22 cellular contexts compared by ENCODE assay signal in genomic region chr17:67680445-67681224, GRCh38. TPM values are rescaled to one million over a fixed set of nuclear protein-coding genes. Genes with fewer than 3 reads are reported as not detected.
DNase-seq lines count a peak whose midpoint lies in the region; ATAC-seq lines count a peak whose summit lies in the region.
"Had no signal": no experiment of that assay in that cellular context is flagged by ENCODE, and none has a peak within 500 bp of the region (broad histone marks: within the 10 kb centered on the region; RNA-seq: fewer than 3 reads in every experiment).

No MANE protein-coding gene starts in this region.

- peaks cover 6 to 36% (median 17%) of the 10 kb centered on the region in 3 experiments for H3K36me3 ChIP-seq in naive thymus-derived CD4-positive, alpha-beta T cell (ENCODE audit: control insufficient read depth in 2 of 3, insufficient read depth in 3 of 3, low read length in 3 of 3)
- H3K36me3 ChIP-seq: thoracic aorta had no signal

- H3K4me3 Mint-ChIP-seq in activated T-cell treated with anti-CD3 and anti-CD28 coated beads, Interleukin-2, amount 50 U/mL, for 24 hours = no peak overlapping the region
- no peak overlapping the region for H3K4me3 Mint-ChIP-seq in T-cell
- peak overlapping the region in 1 of 10 donors; percentile 33 for H3K4me3 Mint-ChIP-seq in naive thymus-derived CD4-positive, alpha-beta T cell
- H3K4me3 Mint-ChIP-seq: activated CD4-positive, alpha-beta T cell treated with anti-CD3 and anti-CD28 coated beads, Interleukin-2, amount 10 ng/mL, durations not matched to agents 24 days and 14 days; CD14-positive monocyte; endodermal cell; nephron progenitor cell had no signal

- no peak for DNase-seq in activated T-cell treated with anti-CD3 and anti-CD28 coated beads, Interleukin-2, amount 50 U/mL, for 24 hours
- DNase-seq in activated T-cell treated with anti-CD3 and anti-CD28 coated beads, Interleukin-2, amount 50 U/mL, for 1 hour = no peak
- DNase-seq in Jurkat, Clone E6-1 (ENCODE audit: low read depth, low spot score) = peak; percentile 9
- no peak for DNase-seq in T-cell
- DNase-seq in naive thymus-derived CD4-positive, alpha-beta T cell = no peak
- no peak for DNase-seq in activated CD4-positive, CD25-positive, alpha-beta regulatory T cell treated with anti-CD3 and anti-CD28 coated beads, Interleukin-2, amount 50 U/mL, for 72 hours
- no peak for DNase-seq in NOMO-1 treated with DMSO at 0.1 percent for 48 hours (lab: John Stamatoyannopoulos, UW; ENCODE audit: unreplicated experiment)
- DNase-seq: activated CD4-positive, alpha-beta T cell treated with anti-CD3 and anti-CD28 coated beads, Interleukin-2, amount 10 ng/mL, durations not matched to agents 24 days and 14 days; activated CD8-positive, alpha-beta memory T cell treated with anti-CD3 and anti-CD28 coated beads, Interleukin-2, amount 50 U/mL, for 48 hours; activated naive CD4-positive, alpha-beta T cell treated with Interleukin-2 at 50 U/mL for 16 hours; endodermal cell; GF-D8; KBM-7; mesenchymal stem cell; NCI-H1930; nephron progenitor cell; stimulated activated CD4-positive, alpha-beta T cell treated with anti-CD3 and anti-CD28 coated beads, Interleukin-15, amount 100 ng/mL, for 24 hours had no signal

- peaks cover 45% of the 10 kb centered on the region for H3K36me3 Mint-ChIP-seq in activated T-cell treated with anti-CD3 and anti-CD28 coated beads, Interleukin-2, amount 50 U/mL, for 24 hours (ENCODE audit: low read depth)
- peaks cover 35% of the 10 kb centered on the region for H3K36me3 Mint-ChIP-seq in T-cell
- H3K36me3 Mint-ChIP-seq in naive thymus-derived CD4-positive, alpha-beta T cell = peaks cover 2 to 21% (median 12%) of the 10 kb centered on the region in 5 donors

- POLR2A ChIA-PET in T-cell (lab: Charles Lee) = no interaction called here
- POLR2A ChIA-PET in naive thymus-derived CD4-positive, alpha-beta T cell (lab: Charles Lee) = no interaction called here

- no peak for ATAC-seq in T-cell (replicated peaks in 1 of 4)
- no peak for ATAC-seq in naive thymus-derived CD4-positive, alpha-beta T cell
- ATAC-seq in GM19328 (IDR thresholded peaks at IDR 0.05; ENCODE audit: unreplicated experiment) = no peak
- ATAC-seq: Right ventricle myocardium inferior, sciatic nerve had no signal

- H3K27me3 Mint-ChIP-seq in activated T-cell treated with anti-CD3 and anti-CD28 coated beads, Interleukin-2, amount 50 U/mL, for 24 hours = no peaks in the 10 kb centered on the region
- no peaks in the 10 kb centered on the region for H3K27me3 Mint-ChIP-seq in T-cell
- H3K27me3 Mint-ChIP-seq in naive thymus-derived CD4-positive, alpha-beta T cell = no peaks in the 10 kb centered on the region
- H3K27me3 Mint-ChIP-seq: activated CD4-positive, alpha-beta T cell treated with anti-CD3 and anti-CD28 coated beads, Interleukin-2, amount 10 ng/mL, durations not matched to agents 24 days and 14 days had no signal

- no peaks in the 10 kb centered on the region for H3K9me3 ChIP-seq in naive thymus-derived CD4-positive, alpha-beta T cell (ENCODE audit: control insufficient read depth in 2 of 3, low read length in 3 of 3)
- H3K9me3 ChIP-seq: thoracic aorta had no signal

- H3K27me3 ChIP-seq in naive thymus-derived CD4-positive, alpha-beta T cell (ENCODE audit: control insufficient read depth in 2 of 2, insufficient read depth in 2 of 2, low read length in 2 of 2) = no peaks in the 10 kb centered on the region

- CTCF ChIA-PET in T-cell (lab: Charles Lee) = interaction anchor here in 1 of 2 donors (0.6 to 0.7 kb wide), 2 partner anchors 291 to 479 kb away, joined by 5 to 6 read pairs; no protein-coding TSS in a partner anchor
- CTCF ChIA-PET in naive thymus-derived CD4-positive, alpha-beta T cell (lab: Charles Lee) = no interaction called here

- no peak overlapping the region for H3K27ac ChIP-seq in naive thymus-derived CD4-positive, alpha-beta T cell (ENCODE audit: low read depth, low read length)
- H3K27ac ChIP-seq: thoracic aorta had no signal

- H3K4me3 ChIP-seq in Jurkat, Clone E6-1 (ENCODE audit: low read length) = no peak overlapping the region
- no peak overlapping the region for H3K4me3 ChIP-seq in naive thymus-derived CD4-positive, alpha-beta T cell (ENCODE audit: low read length)
- H3K4me3 ChIP-seq: thoracic aorta had no signal

- peak overlapping the region; percentile 46 for H3K27ac Mint-ChIP-seq in activated T-cell treated with anti-CD3 and anti-CD28 coated beads, Interleukin-2, amount 50 U/mL, for 24 hours
- peak overlapping the region; percentile 36 to 86 for H3K27ac Mint-ChIP-seq in T-cell
- H3K27ac Mint-ChIP-seq in naive thymus-derived CD4-positive, alpha-beta T cell = peak overlapping the region in 8 of 9 donors; percentile 24 to 90 (median 66)
- H3K27ac Mint-ChIP-seq: activated CD4-positive, alpha-beta T cell treated with anti-CD3 and anti-CD28 coated beads, Interleukin-2, amount 10 ng/mL, durations not matched to agents 24 days and 14 days; CD14-positive monocyte; endodermal cell; nephron progenitor cell had no signal

- H3K9me3 Mint-ChIP-seq in activated T-cell treated with anti-CD3 and anti-CD28 coated beads, Interleukin-2, amount 50 U/mL, for 24 hours = no peaks in the 10 kb centered on the region
- H3K9me3 Mint-ChIP-seq in T-cell = no peaks in the 10 kb centered on the region
- no peaks in the 10 kb centered on the region for H3K9me3 Mint-ChIP-seq in naive thymus-derived CD4-positive, alpha-beta T cell
- H3K9me3 Mint-ChIP-seq: activated CD4-positive, alpha-beta T cell treated with anti-CD3 and anti-CD28 coated beads, Interleukin-2, amount 10 ng/mL, durations not matched to agents 24 days and 14 days; CD14-positive monocyte; endodermal cell; nephron progenitor cell had no signal

- H3K4me1 Mint-ChIP-seq in activated T-cell treated with anti-CD3 and anti-CD28 coated beads, Interleukin-2, amount 50 U/mL, for 24 hours (ENCODE audit: low read depth) = peaks cover 21% of the 10 kb centered on the region
- H3K4me1 Mint-ChIP-seq in T-cell = peaks cover 17 to 19% (median 17%) of the 10 kb centered on the region in 3 donors
- peaks cover 0 to 34% (median 15%) of the 10 kb centered on the region in 7 donors for H3K4me1 Mint-ChIP-seq in naive thymus-derived CD4-positive, alpha-beta T cell
- H3K4me1 Mint-ChIP-seq: activated CD4-positive, alpha-beta T cell treated with anti-CD3 and anti-CD28 coated beads, Interleukin-2, amount 10 ng/mL, durations not matched to agents 24 days and 14 days; CD14-positive monocyte had no signal

- H3K4me1 ChIP-seq in naive thymus-derived CD4-positive, alpha-beta T cell (ENCODE audit: control insufficient read depth in 2 of 2, insufficient read depth in 2 of 2, low read length in 2 of 2) = peaks cover 0 to 4% of the 10 kb centered on the region in 2 donors

- intact Hi-C loops in naive thymus-derived CD4-positive, alpha-beta T cell (cut with micrococcal nuclease) = no loop called here

RNA-seq across cellular contexts. Expression of gene NOL11, which starts 37.1 kb away (rescaled TPM):
- polyA plus RNA-seq in Jurkat, Clone E6-1 (2012; ENCODE audit: insufficient read depth, insufficient read length) = 101 TPM
- total RNA-seq in T-cell = 10 to 100 TPM; 52.0 to 69.0 (median 58.8) TPM
- total RNA-seq in naive thymus-derived CD4-positive, alpha-beta T cell = 10 to 100 TPM; 50.0 to 72.9 (median 65.1) TPM
- 10 to 100 TPM; 33.6 to 49.1 TPM for polyA plus RNA-seq in naive thymus-derived CD4-positive, alpha-beta T cell
